23 cellular contexts compared by ENCODE assay signal in genomic region chr15:100614918-100615317, GRCh38.
"Had no signal": no experiment of that assay in that cellular context is flagged by ENCODE, and none has a peak within 500 bp of the region (broad histone marks: within the 10 kb centered on the region; RNA-seq: fewer than 3 reads in every experiment).

No MANE protein-coding gene starts in this region.

- H3K4me3 ChIP-seq: MG63, SJCRH30 had no signal

- H3K27me3 ChIP-seq: MG63, SJCRH30 had no signal

- ATAC-seq: HepG2, SK-N-SH treated with all-trans-retinoic acid at 6 μM for 48 hours had no signal

- H3K4me1 ChIP-seq: SJCRH30 had no signal

- DNase-seq: IMR-90, Karpas-422, KG1, MG63, NCI-H1092, NCI-H1105 treated with DMSO at 0.1 percent for 48 hours, NCI-H1417 treated with DMSO at 0.1 percent for 48 hours, NCI-H146, NCI-H187, NCI-H2029, NCI-H2081 treated with DMSO at 0.1 percent for 48 hours, NCI-H2171, NCI-H226, NCI-H446, NCI-H510A, NCI-H524 treated with DMSO at 0.1 percent for 48 hours, NCI-H69, NCI-H774, RPMI8226, SHP77 treated with DMSO at 0.1 percent for 48 hours, SJCRH30 had no signal

- H3K9me3 ChIP-seq: MG63, SJCRH30 had no signal

- H3K27ac ChIP-seq: SJCRH30 had no signal
